9 cellular contexts compared by ENCODE assay signal in the genomic region with DNA sequence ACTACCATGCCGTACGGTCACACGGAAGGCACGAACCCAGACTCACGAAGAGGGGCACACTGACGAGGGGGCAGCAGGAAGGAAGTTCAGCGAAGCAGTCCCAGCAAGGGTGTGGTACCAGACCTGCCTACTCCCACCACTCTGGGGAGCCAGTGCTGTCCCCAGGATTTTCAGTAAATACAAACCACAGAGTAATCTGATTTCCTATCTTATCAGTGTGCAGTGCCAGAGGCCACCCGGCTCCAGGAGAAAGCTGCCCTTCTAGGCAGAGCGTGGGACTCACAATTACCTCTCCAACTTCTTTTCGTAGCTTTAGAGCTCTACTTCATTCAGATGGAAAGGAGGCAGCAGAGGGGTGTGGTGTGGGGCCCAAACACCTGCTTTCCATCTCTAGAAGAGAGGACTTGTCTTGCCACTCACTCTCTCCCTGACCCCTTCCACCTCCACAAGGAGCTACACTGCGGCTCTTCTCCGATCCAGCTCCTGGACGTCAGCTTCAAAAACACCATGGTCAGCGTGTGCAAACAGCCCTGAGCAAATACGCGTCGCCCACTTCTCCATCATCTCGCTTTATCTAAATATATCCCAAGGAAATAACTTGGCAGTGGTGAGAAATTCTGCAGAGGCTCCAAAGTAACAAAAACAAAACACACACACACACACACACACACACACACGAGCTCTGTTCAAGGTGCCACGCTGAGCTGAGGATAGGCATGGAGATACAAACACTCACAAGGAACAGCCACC.
DNase-seq lines count a peak whose midpoint lies in the region; ATAC-seq and TF ChIP-seq lines count a peak whose summit lies in the region.
"Had no signal": no experiment of that assay in that cellular context is flagged by ENCODE, and none has a peak within 500 bp of the region (broad histone marks: within the 10 kb centered on the region; RNA-seq: fewer than 3 reads in every experiment).

No MANE protein-coding gene starts in this region.

- CTCF ChIA-PET in Caco-2 (lab: Charles Lee): no interaction called here

- H3K4me3 Mint-ChIP-seq in activated naive CD8-positive, alpha-beta T cell treated with anti-CD3 and anti-CD28 coated beads, Interleukin-2, amount 10 ng/mL, durations not matched to agents 7 days and 5 days: peak overlapping the region; percentile 49
- peak overlapping the region; percentile 9 to 62 (median 56) for H3K4me3 Mint-ChIP-seq in immature natural killer cell
- peak overlapping the region; percentile 41 to 54 for H3K4me3 Mint-ChIP-seq in stimulated activated naive CD8-positive, alpha-beta T cell treated with anti-CD3 and anti-CD28 coated beads, Interleukin-15, amount 100 ng/mL, for 72 hours
- no peak overlapping the region for H3K4me3 Mint-ChIP-seq in Caco-2 (ENCODE audit: unreplicated experiment)
- H3K4me3 Mint-ChIP-seq: activated CD8-positive, alpha-beta memory T cell treated with anti-CD3 and anti-CD28 coated beads, Interleukin-2, amount 10 ng/mL, durations not matched to agents 7 days and 5 days had no signal

- peak; percentile 56 for DNase-seq in KBM-7
- no peak for DNase-seq in activated naive CD8-positive, alpha-beta T cell treated with anti-CD3 and anti-CD28 coated beads, Interleukin-2, amount 10 ng/mL, durations not matched to agents 7 days and 5 days
- no peak for DNase-seq in immature natural killer cell
- no peak for DNase-seq in stimulated activated naive CD8-positive, alpha-beta T cell treated with anti-CD3 and anti-CD28 coated beads, Interleukin-15, amount 100 ng/mL, for 72 hours
- no peak for DNase-seq in NCI-H748 treated with DMSO at 0.1 percent for 48 hours (lab: John Stamatoyannopoulos, UW)
- no peak for DNase-seq in NCI-H187 (lab: John Stamatoyannopoulos, UW)
- DNase-seq in Caco-2: no peak
- DNase-seq: activated CD8-positive, alpha-beta memory T cell treated with anti-CD3 and anti-CD28 coated beads, Interleukin-2, amount 10 ng/mL, durations not matched to agents 7 days and 5 days had no signal

- no peaks in the 10 kb centered on the region for H3K36me3 ChIP-seq in Caco-2 (ENCODE audit: control insufficient read depth, insufficient read depth, low read length)

- BruUV-seq in Caco-2 (replicated peaks; lab: Mats Ljungman, UMichigan): no TSS peak

- no peaks in the 10 kb centered on the region for H3K27me3 Mint-ChIP-seq in activated naive CD8-positive, alpha-beta T cell treated with anti-CD3 and anti-CD28 coated beads, Interleukin-2, amount 10 ng/mL, durations not matched to agents 7 days and 5 days
- H3K27me3 Mint-ChIP-seq in immature natural killer cell (ENCODE audit: low read depth in 3 of 3) (peaks cover 0 to 12% (median 0%) of the 10 kb centered on the region in 3 donors), Caco-2 (ENCODE audit: insufficient read depth, unreplicated experiment) (no peaks in the 10 kb centered on the region)
- H3K27me3 Mint-ChIP-seq in stimulated activated naive CD8-positive, alpha-beta T cell treated with anti-CD3 and anti-CD28 coated beads, Interleukin-15, amount 100 ng/mL, for 72 hours: no peaks in the 10 kb centered on the region
- H3K27me3 Mint-ChIP-seq: activated CD8-positive, alpha-beta memory T cell treated with anti-CD3 and anti-CD28 coated beads, Interleukin-2, amount 10 ng/mL, durations not matched to agents 7 days and 5 days had no signal

- POLR2A ChIA-PET in activated naive CD8-positive, alpha-beta T cell treated with anti-CD3 and anti-CD28 coated beads, Interleukin-2, amount 10 ng/mL, durations not matched to agents 7 days and 5 days (lab: Charles Lee): interaction anchor here (1.1 to 2.1 kb wide), 3 partner anchors 12 to 14 kb away, joined by 3 to 10 read pairs (median 7); no protein-coding TSS in a partner anchor
- POLR2A ChIA-PET in Caco-2 (lab: Charles Lee): no interaction called here

- intact Hi-C loops in Caco-2 (cut with micrococcal nuclease; ENCODE audit: unreplicated experiment): no loop called here

- H3K27me3 ChIP-seq in Caco-2 (replicated peaks; ENCODE audit: control insufficient read depth, insufficient read depth, low read length): no peaks in the 10 kb centered on the region

- in situ Hi-C loops in KBM-7 (cut with MboI; ENCODE audit: low pct_unique_long_range_greater_than_20kb, low sequenced_read_pairs): no loop called here

- H3K27ac Mint-ChIP-seq in activated naive CD8-positive, alpha-beta T cell treated with anti-CD3 and anti-CD28 coated beads, Interleukin-2, amount 10 ng/mL, durations not matched to agents 7 days and 5 days: peak overlapping the region; percentile 66
- H3K27ac Mint-ChIP-seq in immature natural killer cell: peak overlapping the region; percentile 36 to 79 (median 64)
- peak overlapping the region; percentile 36 to 90 for H3K27ac Mint-ChIP-seq in stimulated activated naive CD8-positive, alpha-beta T cell treated with anti-CD3 and anti-CD28 coated beads, Interleukin-15, amount 100 ng/mL, for 72 hours
- no peak overlapping the region for H3K27ac Mint-ChIP-seq in Caco-2 (ENCODE audit: unreplicated experiment)
- H3K27ac Mint-ChIP-seq: activated CD8-positive, alpha-beta memory T cell treated with anti-CD3 and anti-CD28 coated beads, Interleukin-2, amount 10 ng/mL, durations not matched to agents 7 days and 5 days had no signal

- H3K9me3 ChIP-seq in Caco-2: no peaks in the 10 kb centered on the region

- no peak for TF ChIP-seq CTCF in Caco-2 (IDR thresholded peaks at IDR 0.05; ENCODE audit: insufficient read depth in 1 of 2, low read depth in 1 of 2, low read length in 1 of 2, severe bottlenecking in 1 of 2, unreplicated experiment in 1 of 2)

- ATAC-seq in activated naive CD8-positive, alpha-beta T cell treated with anti-CD3 and anti-CD28 coated beads, Interleukin-2, amount 10 ng/mL, durations not matched to agents 7 days and 5 days (ENCODE audit: low read depth): peak; percentile 43
- ATAC-seq in stimulated activated naive CD8-positive, alpha-beta T cell treated with anti-CD3 and anti-CD28 coated beads, Interleukin-15, amount 100 ng/mL, for 72 hours: peak; percentile 28
- no peak for ATAC-seq in HG03108 (IDR thresholded peaks at IDR 0.05; ENCODE audit: unreplicated experiment)
- ATAC-seq: activated CD8-positive, alpha-beta memory T cell treated with anti-CD3 and anti-CD28 coated beads, Interleukin-2, amount 10 ng/mL, durations not matched to agents 7 days and 5 days had no signal

- no peak overlapping the region for H3K4me3 ChIP-seq in Caco-2 (ENCODE audit: low read depth, low read length)

- H3K4me1 ChIP-seq in Caco-2: no peaks in the 10 kb centered on the region

- H3K36me3 Mint-ChIP-seq in activated naive CD8-positive, alpha-beta T cell treated with anti-CD3 and anti-CD28 coated beads, Interleukin-2, amount 10 ng/mL, durations not matched to agents 7 days and 5 days: peaks cover 5% of the 10 kb centered on the region
- H3K36me3 Mint-ChIP-seq in immature natural killer cell: no peaks in the 10 kb centered on the region
- H3K36me3 Mint-ChIP-seq in Caco-2 (ENCODE audit: insufficient read depth, unreplicated experiment): no peaks in the 10 kb centered on the region
- H3K36me3 Mint-ChIP-seq: activated CD8-positive, alpha-beta memory T cell treated with anti-CD3 and anti-CD28 coated beads, Interleukin-2, amount 10 ng/mL, durations not matched to agents 7 days and 5 days had no signal

- peaks cover 49% of the 10 kb centered on the region for H3K4me1 Mint-ChIP-seq in activated naive CD8-positive, alpha-beta T cell treated with anti-CD3 and anti-CD28 coated beads, Interleukin-2, amount 10 ng/mL, durations not matched to agents 7 days and 5 days
- H3K4me1 Mint-ChIP-seq in immature natural killer cell: peaks cover 96 to 98% of the 10 kb centered on the region in 2 donors
- H3K4me1 Mint-ChIP-seq in stimulated activated naive CD8-positive, alpha-beta T cell treated with anti-CD3 and anti-CD28 coated beads, Interleukin-15, amount 100 ng/mL, for 72 hours: peaks cover 90% of the 10 kb centered on the region
- H3K4me1 Mint-ChIP-seq in Caco-2 (ENCODE audit: low read depth, unreplicated experiment): peaks cover 14% of the 10 kb centered on the region

- H3K9me3 Mint-ChIP-seq in activated naive CD8-positive, alpha-beta T cell treated with anti-CD3 and anti-CD28 coated beads, Interleukin-2, amount 10 ng/mL, durations not matched to agents 7 days and 5 days: no peaks in the 10 kb centered on the region
- H3K9me3 Mint-ChIP-seq in immature natural killer cell: no peaks in the 10 kb centered on the region
- H3K9me3 Mint-ChIP-seq in stimulated activated naive CD8-positive, alpha-beta T cell treated with anti-CD3 and anti-CD28 coated beads, Interleukin-15, amount 100 ng/mL, for 72 hours: no peaks in the 10 kb centered on the region
- H3K9me3 Mint-ChIP-seq in Caco-2 (ENCODE audit: unreplicated experiment): no peaks in the 10 kb centered on the region
